11 cellular contexts compared by ENCODE assay signal in genomic region chr21:25507522-25507921, GRCh38.
DNase-seq lines count a peak whose midpoint lies in the region; ATAC-seq and TF ChIP-seq lines count a peak whose summit lies in the region.
"Had no signal": no experiment of that assay in that cellular context is flagged by ENCODE, and none has a peak within 500 bp of the region (broad histone marks: within the 10 kb centered on the region; RNA-seq: fewer than 3 reads in every experiment).

No MANE protein-coding gene starts in this region.

- intact Hi-C loops in activated CD4-positive, alpha-beta T cell treated with anti-CD3 and anti-CD28 coated beads for 36 hours (cut with DNase I, micrococcal nuclease), result no loop called here
- intact Hi-C loops in gastrocnemius medialis (cut with DNase I; ENCODE audit: low total_unique reads), result no loop called here

- no peak overlapping the region for H3K4me3 ChIP-seq in Jurkat, Clone E6-1 (ENCODE audit: low read length)
- H3K4me3 ChIP-seq in BE2C (ENCODE audit: low read depth, low read length) (no peak overlapping the region), gastrocnemius medialis (no peak overlapping the region)

- H3K4me3 Mint-ChIP-seq in activated CD4-positive, alpha-beta T cell treated with anti-CD3 and anti-CD28 coated beads for 36 hours, result peak overlapping the region; percentile 66
- H3K4me3 Mint-ChIP-seq in memory B cell, result no peak overlapping the region

- no peak; the same call in 1 of the 2 replicates for TF ChIP-seq CTCF in BE2C (IDR thresholded peaks at IDR 0.05; ENCODE audit: low read depth, low read length)
- no peak for TF ChIP-seq CTCF in gastrocnemius medialis (IDR thresholded peaks at IDR 0.05 in 4 of 5, conservative IDR thresholded peaks at IDR 0.05 in 1 of 5)

- TF ChIP-seq POLR2A in gastrocnemius medialis (IDR thresholded peaks at IDR 0.05), result no peak

- H3K9me3 ChIP-seq in BE2C (no peaks in the 10 kb centered on the region), gastrocnemius medialis (no peaks in the 10 kb centered on the region)

- no peaks in the 10 kb centered on the region for H3K4me1 ChIP-seq in BE2C
- H3K4me1 ChIP-seq in gastrocnemius medialis, result no peaks in the 10 kb centered on the region

- CTCF ChIA-PET in activated CD4-positive, alpha-beta T cell treated with anti-CD3 and anti-CD28 coated beads for 36 hours (lab: Charles Lee), result interaction anchor here (0.7 to 3.3 kb wide), 17 partner anchors 8 to 86 kb away, joined by 3 to 26 read pairs (median 4); no protein-coding TSS in a partner anchor

- H3K36me3 ChIP-seq in BE2C, result no peaks in the 10 kb centered on the region
- H3K36me3 ChIP-seq in gastrocnemius medialis, result no peaks in the 10 kb centered on the region

- H3K27ac Mint-ChIP-seq in activated CD4-positive, alpha-beta T cell treated with anti-CD3 and anti-CD28 coated beads for 36 hours, result peak overlapping the region; percentile 86
- no peak overlapping the region for H3K27ac Mint-ChIP-seq in memory B cell

- POLR2A ChIA-PET in activated CD4-positive, alpha-beta T cell treated with anti-CD3 and anti-CD28 coated beads for 36 hours (lab: Charles Lee), result interaction anchor here (0.5 to 2.1 kb wide), 5 partner anchors 9 to 66 kb away, joined by 3 to 7 read pairs (median 5); no protein-coding TSS in a partner anchor

- DNase-seq in activated CD4-positive, alpha-beta T cell treated with anti-CD3 and anti-CD28 coated beads for 36 hours, result peak; percentile 42
- DNase-seq in activated CD4-positive, alpha-beta T cell treated with anti-CD3 and anti-CD28 coated beads, Interleukin-2, amount 50 U/mL, for 48 hours, result no peak
- peak; percentile 7 for DNase-seq in Jurkat, Clone E6-1 (ENCODE audit: low read depth, low spot score)
- no peak for DNase-seq in memory B cell (ENCODE audit: low spot score in 2 of 2)
- DNase-seq in NCI-H1436 (lab: John Stamatoyannopoulos, UW), result no peak
- no peak for DNase-seq in BE2C
- DNase-seq in gastrocnemius medialis, result no peak
- DNase-seq: activated effector memory CD4-positive, alpha-beta T cell treated with anti-CD3 and anti-CD28 coated beads, Interleukin-2, amount 50 U/mL, for 16 hours; stimulated activated CD4-positive, alpha-beta T cell treated with anti-CD3 and anti-CD28 coated beads, Interleukin-2, amount 100 ng/mL, for 48 hours; SW 1271 had no signal

- no peak overlapping the region for H3K27ac ChIP-seq in gastrocnemius medialis

- peaks cover 75% of the 10 kb centered on the region for H3K4me1 Mint-ChIP-seq in activated CD4-positive, alpha-beta T cell treated with anti-CD3 and anti-CD28 coated beads for 36 hours
- peaks cover 20% of the 10 kb centered on the region for H3K4me1 Mint-ChIP-seq in memory B cell

- H3K27me3 Mint-ChIP-seq in activated CD4-positive, alpha-beta T cell treated with anti-CD3 and anti-CD28 coated beads for 36 hours, result no peaks in the 10 kb centered on the region
- no peaks in the 10 kb centered on the region for H3K27me3 Mint-ChIP-seq in memory B cell

- peaks cover 50% of the 10 kb centered on the region for H3K36me3 Mint-ChIP-seq in activated CD4-positive, alpha-beta T cell treated with anti-CD3 and anti-CD28 coated beads for 36 hours (ENCODE audit: low read depth)
- no peaks in the 10 kb centered on the region for H3K36me3 Mint-ChIP-seq in memory B cell

- H3K9me3 Mint-ChIP-seq in activated CD4-positive, alpha-beta T cell treated with anti-CD3 and anti-CD28 coated beads for 36 hours (ENCODE audit: low read depth), result peaks cover 19% of the 10 kb centered on the region
- peaks cover 5% of the 10 kb centered on the region for H3K9me3 Mint-ChIP-seq in memory B cell

- peak; percentile 37 for ATAC-seq in activated CD4-positive, alpha-beta T cell treated with anti-CD3 and anti-CD28 coated beads for 36 hours
- ATAC-seq in GM21786 (IDR thresholded peaks at IDR 0.05; ENCODE audit: unreplicated experiment) (peak; percentile 45), memory B cell (ENCODE audit: low read depth) (peak; percentile 54), gastrocnemius medialis (no peak)

- in situ Hi-C loops in gastrocnemius medialis (cut with MboI; ENCODE audit: low sequenced_read_pairs in 4 of 4), result no loop called here

- no peaks in the 10 kb centered on the region for H3K27me3 ChIP-seq in BE2C
- H3K27me3 ChIP-seq in gastrocnemius medialis, result no peaks in the 10 kb centered on the region

Comparison
In these comparisons a context has a peak if more than half of its experiments do, and no peak if none do; other contexts are left out.
1. DNase-seq: peak in activated CD4-positive, alpha-beta T cell treated with anti-CD3 and anti-CD28 coated beads for 36 hours (single experiment) and Jurkat, Clone E6-1 (single experiment); none in activated CD4-positive, alpha-beta T cell treated with anti-CD3 and anti-CD28 coated beads, Interleukin-2, amount 50 U/mL, for 48 hours (0 of 2), memory B cell (0 of 2), NCI-H1436 (single experiment), BE2C (single experiment) and gastrocnemius medialis (0 of 2).
2. ATAC-seq: peak in activated CD4-positive, alpha-beta T cell treated with anti-CD3 and anti-CD28 coated beads for 36 hours (single experiment), GM21786 (single experiment) and memory B cell (single experiment); none in gastrocnemius medialis (0 of 2).